In the genomic region with DNA sequence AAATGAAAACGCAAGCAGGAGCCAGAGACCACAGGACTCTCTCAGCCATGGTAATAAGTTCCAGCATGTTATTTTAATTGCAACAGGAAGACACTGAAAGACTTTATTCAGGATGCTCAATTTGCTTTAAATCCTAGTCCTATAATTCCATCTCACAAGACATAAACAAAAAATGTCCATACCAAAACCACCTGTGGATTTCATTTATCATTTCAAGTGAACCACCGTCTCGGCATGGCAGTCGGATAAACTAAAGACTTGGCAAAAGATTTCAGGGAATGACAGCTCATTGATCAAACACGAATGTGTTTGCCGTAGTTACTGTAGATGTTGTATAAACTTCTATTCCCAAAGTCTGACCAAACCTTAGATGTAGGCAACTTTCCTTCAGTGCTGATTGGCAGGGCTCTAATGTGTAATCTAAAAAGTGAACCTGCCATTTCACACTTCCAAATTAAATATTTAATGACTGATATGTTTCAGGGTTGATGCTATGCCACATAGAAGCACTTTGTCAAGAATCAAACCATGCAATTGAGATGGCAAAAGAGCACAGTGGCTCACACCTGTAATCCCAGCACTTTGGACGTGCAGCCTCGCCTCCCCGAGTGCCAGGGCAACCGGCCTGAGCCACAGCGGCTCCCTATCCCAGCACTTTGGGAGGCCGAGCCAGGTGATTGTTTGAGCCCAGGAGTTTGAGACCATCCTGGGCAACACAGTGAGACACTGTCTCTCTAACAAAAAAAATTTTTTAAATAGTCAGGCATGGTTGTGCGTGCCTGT, we compare ENCODE assay signal across 16 cellular contexts.
"Had no signal": no experiment of that assay in that cellular context is flagged by ENCODE, and none has a peak within 500 bp of the region (broad histone marks: within the 10 kb centered on the region; RNA-seq: fewer than 3 reads in every experiment).

No MANE protein-coding gene starts in this region.

- H3K27ac ChIP-seq: foreskin keratinocyte had no signal

- H3K27me3 ChIP-seq: foreskin keratinocyte had no signal

- H3K4me1 Mint-ChIP-seq: naive B cell had no signal

- DNase-seq: effector memory CD4-positive, alpha-beta T cell; foreskin keratinocyte; kidney glomerular epithelial cell; mesendoderm; naive B cell; posterior cingulate gyrus; right cardiac atrium; small intestine; stimulated activated CD4-positive, alpha-beta T cell treated with anti-CD3 and anti-CD28 coated beads, Interleukin-12 subunit alpha, Interleukin-12 subunit beta, amount 100 ng/mL, for 4 hours; stimulated activated naive CD4-positive, alpha-beta T cell; trophoblast cell had no signal

- FAIRE-seq: endometrium, islet of Langerhans, small intestine, urothelium cell line had no signal

- ATAC-seq: esophagus mucosa, foreskin keratinocyte, right cardiac atrium had no signal

- H3K9me3 Mint-ChIP-seq: nephron had no signal

- H3K4me3 Mint-ChIP-seq: naive B cell, nephron had no signal

- H3K27ac Mint-ChIP-seq: naive B cell, nephron had no signal

- H3K36me3 Mint-ChIP-seq: naive B cell had no signal

- H3K4me1 ChIP-seq: foreskin keratinocyte had no signal
